In genomic region chr11:81644239-81644840, GRCh38 we compare ENCODE assay signal across 9 cellular contexts.
DNase-seq lines count a peak whose midpoint lies in the region; TF ChIP-seq lines count a peak whose summit lies in the region.
"Had no signal": no experiment of that assay in that cellular context is flagged by ENCODE, and none has a peak within 500 bp of the region (broad histone marks: within the 10 kb centered on the region; RNA-seq: fewer than 3 reads in every experiment).

No MANE protein-coding gene starts in this region.

- no peak overlapping the region for H3K4me3 Mint-ChIP-seq in osteocyte (ENCODE audit: unreplicated experiment)

- H3K36me3 Mint-ChIP-seq in osteocyte (ENCODE audit: unreplicated experiment): no peaks in the 10 kb centered on the region

- no peak for DNase-seq in AG09319 (ENCODE audit: extremely low read depth, low read depth)
- peak; percentile 4 for DNase-seq in GM06990 (ENCODE audit: extremely low read depth, insufficient read length)
- peak; percentile 74 for DNase-seq in H4 (ENCODE audit: low spot score)
- DNase-seq in Jurkat, Clone E6-1 (ENCODE audit: low read depth, low spot score): peak; percentile 59
- DNase-seq in SHP77 treated with DMSO at 0.1 percent for 48 hours (lab: John Stamatoyannopoulos, UW): peak; percentile 41
- DNase-seq in epithelial cell of esophagus (ENCODE audit: low read depth): peak; percentile 53
- no peak for DNase-seq in osteocyte (ENCODE audit: extremely low spot score, unreplicated experiment)
- DNase-seq in COLO668 (lab: John Stamatoyannopoulos, UW; ENCODE audit: unreplicated experiment): no peak

- no peaks in the 10 kb centered on the region; the same call in 1 of the 2 replicates for H3K27me3 ChIP-seq in GM06990 (replicated peaks; ENCODE audit: control insufficient read depth, insufficient read depth, low read length)

- H3K4me3 ChIP-seq in GM06990 (replicated peaks; ENCODE audit: low read depth, low read length): no peak overlapping the region
- H3K4me3 ChIP-seq in Jurkat, Clone E6-1 (ENCODE audit: low read length): no peak overlapping the region
- no peak overlapping the region for H3K4me3 ChIP-seq in epithelial cell of esophagus (ENCODE audit: low read length)
- H3K4me3 ChIP-seq: skin epidermis had no signal

- H3K4me1 Mint-ChIP-seq in osteocyte (ENCODE audit: unreplicated experiment): peaks cover 6% of the 10 kb centered on the region

- no peaks in the 10 kb centered on the region for H3K36me3 ChIP-seq in GM06990 (ENCODE audit: control insufficient read depth, insufficient read depth, low read length)

- H3K27me3 Mint-ChIP-seq in osteocyte (ENCODE audit: unreplicated experiment): peaks cover 43% of the 10 kb centered on the region

- peak; percentile 33 for TF ChIP-seq CTCF in AG09319 (IDR thresholded peaks at IDR 0.05; ENCODE audit: low read depth, low read length)
- peak; percentile 73 for TF ChIP-seq CTCF in GM06990 (IDR thresholded peaks at IDR 0.05; ENCODE audit: insufficient read depth, low read length, poor library complexity, severe bottlenecking)
- TF ChIP-seq CTCF in epithelial cell of esophagus (IDR thresholded peaks at IDR 0.05; ENCODE audit: insufficient read depth, low read depth, low read length, missing control alignments): peak; percentile 71
- TF ChIP-seq CTCF in osteocyte (IDR thresholded peaks at IDR 0.05): peak; percentile 87

- H3K27ac Mint-ChIP-seq in osteocyte (ENCODE audit: unreplicated experiment): no peak overlapping the region

- H3K9me3 Mint-ChIP-seq in osteocyte (ENCODE audit: unreplicated experiment): no peaks in the 10 kb centered on the region

Comparison
In these comparisons a context has a peak if more than half of its experiments do, and no peak if none do; other contexts are left out.
1. DNase-seq: peak in GM06990 (single experiment), H4 (single experiment), Jurkat, Clone E6-1 (single experiment), SHP77 treated with DMSO at 0.1 percent for 48 hours (single experiment) and epithelial cell of esophagus (single experiment); none in AG09319 (single experiment), osteocyte (single experiment) and COLO668 (single experiment).
2. CTCF ChIP-seq: peak in every context shown above with its lines; median percentile 87 in osteocyte; 73 in GM06990; 71 in epithelial cell of esophagus; 33 in AG09319.